8 cellular contexts compared by ENCODE assay signal in genomic region chr13:39942901-39943273, GRCh38.
DNase-seq lines count a peak whose midpoint lies in the region; ATAC-seq and TF ChIP-seq lines count a peak whose summit lies in the region.

No MANE protein-coding gene starts in this region.

- no peak overlapping the region for H3K4me3 Mint-ChIP-seq in activated T-helper 1 cell treated with anti-CD3 and anti-CD28 coated beads, Interleukin-12 subunit alpha, Interleukin-12 subunit beta, Interleukin-2, Interleukin-4 antibody, amounts not matched to agents 30 ng/mL and 10 ng/mL and 1 ng/mL, durations not matched to agents 14 hours and 24 hours and 36 hours

- H3K27me3 ChIP-seq in DOHH2 (ENCODE audit: control insufficient read depth, low read length) (no peaks in the 10 kb centered on the region), ovary (no peaks in the 10 kb centered on the region), tibial artery (no peaks in the 10 kb centered on the region)

- TF ChIP-seq CTCF in DOHH2 (IDR thresholded peaks at IDR 0.05; ENCODE audit: low read depth, low read length, poor library complexity, severe bottlenecking) (peak; percentile 99), fibroblast of villous mesenchyme (IDR thresholded peaks at IDR 0.05; ENCODE audit: insufficient read depth, low read depth, low read length) (peak; percentile 99), ovary (IDR thresholded peaks at IDR 0.05) (peak in 2 of 3 donors; percentile 21 to 71), tibial artery (IDR thresholded peaks at IDR 0.05) (peak; percentile 86 to 89)

- 49 to 55% (median 53%) methylated on average over 8 of the region's 8 CpGs for WGBS in ovary, 3 donors

- H3K4me3 ChIP-seq in DOHH2 (ENCODE audit: low read length) (no peak overlapping the region), fibroblast of villous mesenchyme (ENCODE audit: low read depth, low read length) (no peak overlapping the region), ovary (no peak overlapping the region), tibial artery (no peak overlapping the region)

- TF ChIP-seq POLR2A in ovary (IDR thresholded peaks at IDR 0.05) = no peak

- H3K36me3 ChIP-seq in DOHH2 (ENCODE audit: control insufficient read depth, low read length) (no peaks in the 10 kb centered on the region), ovary (no peaks in the 10 kb centered on the region), tibial artery (no peaks in the 10 kb centered on the region)

- H3K27me3 Mint-ChIP-seq in activated T-helper 1 cell treated with anti-CD3 and anti-CD28 coated beads, Interleukin-12 subunit alpha, Interleukin-12 subunit beta, Interleukin-2, Interleukin-4 antibody, amounts not matched to agents 30 ng/mL and 10 ng/mL and 1 ng/mL, durations not matched to agents 14 hours and 24 hours and 36 hours (ENCODE audit: insufficient read depth) = peaks cover 6% of the 10 kb centered on the region

- DNase-seq in HT-29 (ENCODE audit: low spot score) = peak; percentile 95
- peak; percentile 82 for DNase-seq in RPMI7951 (ENCODE audit: low read depth)
- peak; percentile 54 for DNase-seq in activated T-helper 1 cell treated with anti-CD3 and anti-CD28 coated beads, Interleukin-12 subunit alpha, Interleukin-12 subunit beta, Interleukin-2, Interleukin-4 antibody, amounts not matched to agents 30 ng/mL and 10 ng/mL and 1 ng/mL, durations not matched to agents 14 hours and 24 hours and 36 hours (ENCODE audit: low spot score)
- peak; percentile 69 for DNase-seq in fibroblast of villous mesenchyme (ENCODE audit: low read depth)
- DNase-seq in ovary = peak in 4 of 5 donors; percentile 37 to 62 (median 50)
- peak; percentile 68 to 77 for DNase-seq in tibial artery

- TF ChIP-seq EP300 in ovary (IDR thresholded peaks at IDR 0.05) = no peak

- H3K9me3 ChIP-seq in DOHH2 (ENCODE audit: control insufficient read depth, insufficient read depth, low read length) (no peaks in the 10 kb centered on the region), ovary (no peaks in the 10 kb centered on the region), tibial artery (no peaks in the 10 kb centered on the region)

- no peaks in the 10 kb centered on the region for H3K9me3 Mint-ChIP-seq in activated T-helper 1 cell treated with anti-CD3 and anti-CD28 coated beads, Interleukin-12 subunit alpha, Interleukin-12 subunit beta, Interleukin-2, Interleukin-4 antibody, amounts not matched to agents 30 ng/mL and 10 ng/mL and 1 ng/mL, durations not matched to agents 14 hours and 24 hours and 36 hours

- H3K79me2 ChIP-seq in DOHH2 (ENCODE audit: control insufficient read depth, low read length) = no peaks in the 10 kb centered on the region

- peaks cover 6% of the 10 kb centered on the region for H3K4me1 Mint-ChIP-seq in activated T-helper 1 cell treated with anti-CD3 and anti-CD28 coated beads, Interleukin-12 subunit alpha, Interleukin-12 subunit beta, Interleukin-2, Interleukin-4 antibody, amounts not matched to agents 30 ng/mL and 10 ng/mL and 1 ng/mL, durations not matched to agents 14 hours and 24 hours and 36 hours (ENCODE audit: low read depth)

- peak; percentile 97 for ATAC-seq in GM21515 (IDR thresholded peaks at IDR 0.05; ENCODE audit: unreplicated experiment)

- no peak overlapping the region for H3K27ac Mint-ChIP-seq in activated T-helper 1 cell treated with anti-CD3 and anti-CD28 coated beads, Interleukin-12 subunit alpha, Interleukin-12 subunit beta, Interleukin-2, Interleukin-4 antibody, amounts not matched to agents 30 ng/mL and 10 ng/mL and 1 ng/mL, durations not matched to agents 14 hours and 24 hours and 36 hours

- no peak overlapping the region for H3K4me2 ChIP-seq in DOHH2 (ENCODE audit: low read length)

- intact Hi-C loops in activated T-helper 1 cell treated with anti-CD3 and anti-CD28 coated beads, Interleukin-12 subunit alpha, Interleukin-12 subunit beta, Interleukin-2, Interleukin-4 antibody, amounts not matched to agents 30 ng/mL and 10 ng/mL and 1 ng/mL, durations not matched to agents 14 hours and 24 hours and 36 hours (cut with micrococcal nuclease) = loop anchor here (1.0 to 5.0 kb wide), 7 partner anchors 84 to 740 kb away; partner anchors contain the start of gene FOXO1
- intact Hi-C loops in ovary (cut with DNase I) = no loop called here
- intact Hi-C loops in tibial artery (cut with DNase I; ENCODE audit: low total_unique reads) = loop anchor here (10.0 kb wide), 1 partner anchor 742 kb away; no protein-coding TSS in a partner anchor

- no peaks in the 10 kb centered on the region for H4K20me1 ChIP-seq in DOHH2 (ENCODE audit: control insufficient read depth, insufficient read depth, low read depth, low read length)

- H3K4me1 ChIP-seq in DOHH2 (ENCODE audit: control insufficient read depth, low read length) (peaks cover 9% of the 10 kb centered on the region), ovary (ENCODE audit: insufficient read depth) (peaks cover 3% of the 10 kb centered on the region), tibial artery (peaks cover 0 to 3% (median 0%) of the 10 kb centered on the region in 4 donors)

- H3F3A ChIP-seq in DOHH2 (ENCODE audit: control insufficient read depth, insufficient read depth) = no peaks in the 10 kb centered on the region

- no peak overlapping the region for H3K27ac ChIP-seq in DOHH2 (ENCODE audit: low read depth, low read length)
- H3K27ac ChIP-seq in ovary = no peak overlapping the region
- no peak overlapping the region for H3K27ac ChIP-seq in tibial artery

- no peaks in the 10 kb centered on the region for H3K9me2 ChIP-seq in DOHH2 (replicated peaks; ENCODE audit: control insufficient read depth, low read length)

- H3K36me3 Mint-ChIP-seq in activated T-helper 1 cell treated with anti-CD3 and anti-CD28 coated beads, Interleukin-12 subunit alpha, Interleukin-12 subunit beta, Interleukin-2, Interleukin-4 antibody, amounts not matched to agents 30 ng/mL and 10 ng/mL and 1 ng/mL, durations not matched to agents 14 hours and 24 hours and 36 hours (ENCODE audit: low read depth) = no peaks in the 10 kb centered on the region

Comparison
In these comparisons a context has a peak if more than half of its experiments do, and no peak if none do; other contexts are left out.
1. CTCF ChIP-seq: peak in every context shown above with its lines; median percentile 99 in DOHH2; 99 in fibroblast of villous mesenchyme; 88 in tibial artery; 46 in ovary.
2. intact Hi-C loops: an anchor here in activated T-helper 1 cell treated with anti-CD3 and anti-CD28 coated beads, Interleukin-12 subunit alpha, Interleukin-12 subunit beta, Interleukin-2, Interleukin-4 antibody, amounts not matched to agents 30 ng/mL and 10 ng/mL and 1 ng/mL, durations not matched to agents 14 hours and 24 hours and 36 hours (1.0 to 5.0 kb wide) and tibial artery (10.0 kb wide); none called in ovary.